14 cellular contexts compared by ENCODE assay signal in genomic region chr10:125768217-125768616, GRCh38. TPM values are rescaled to one million over a fixed set of nuclear protein-coding genes. Genes with fewer than 3 reads are reported as not detected.
DNase-seq lines count a peak whose midpoint lies in the region; ATAC-seq and TF ChIP-seq lines count a peak whose summit lies in the region.
"Had no signal": no experiment of that assay in that cellular context is flagged by ENCODE, and none has a peak within 500 bp of the region (broad histone marks: within the 10 kb centered on the region; RNA-seq: fewer than 3 reads in every experiment).

No MANE protein-coding gene starts in this region.

- no peaks in the 10 kb centered on the region for H3K4me1 ChIP-seq in smooth muscle cell (ENCODE audit: low read depth)

- no peaks in the 10 kb centered on the region for H3K4me1 Mint-ChIP-seq in natural killer cell
- H3K4me1 Mint-ChIP-seq: activated B cell treated with CpG ODN at 0.5 μM for 24 hours had no signal

- no peak for TF ChIP-seq CTCF in fibroblast of the aortic adventitia (IDR thresholded peaks at IDR 0.05; ENCODE audit: insufficient read depth, low read length)
- no peak for TF ChIP-seq CTCF in omental fat pad (IDR thresholded peaks at IDR 0.05)
- TF ChIP-seq CTCF in natural killer cell (IDR thresholded peaks at IDR 0.05), result no peak
- TF ChIP-seq CTCF in smooth muscle cell (IDR thresholded peaks at IDR 0.05; ENCODE audit: borderline replicate concordance, insufficient read depth, poor library complexity, severe bottlenecking), result no peak

- no peak overlapping the region for H3K4me2 ChIP-seq in smooth muscle cell

- H3K4me3 ChIP-seq in fibroblast of the aortic adventitia (ENCODE audit: low read depth, low read length) (no peak overlapping the region), MG63 (no peak overlapping the region), smooth muscle cell (no peak overlapping the region)
- H3K4me3 ChIP-seq: Peyer's patch had no signal

- no peak overlapping the region for H3K27ac Mint-ChIP-seq in natural killer cell
- H3K27ac Mint-ChIP-seq: activated B cell treated with CpG ODN at 0.5 μM for 24 hours; activated naive CD4-positive, alpha-beta T cell treated with anti-CD3 and anti-CD28 coated beads for 36 hours had no signal

- H3K36me3 Mint-ChIP-seq in natural killer cell, result no peaks in the 10 kb centered on the region

- H3K4me3 Mint-ChIP-seq in natural killer cell, result no peak overlapping the region
- H3K4me3 Mint-ChIP-seq: activated B cell treated with CpG ODN at 0.5 μM for 24 hours; activated naive CD4-positive, alpha-beta T cell treated with anti-CD3 and anti-CD28 coated beads for 36 hours had no signal

- H3K27me3 Mint-ChIP-seq in natural killer cell (ENCODE audit: low read depth in 2 of 2), result no peaks in the 10 kb centered on the region
- H3K27me3 Mint-ChIP-seq: activated B cell treated with CpG ODN at 0.5 μM for 24 hours had no signal

- H3K79me2 ChIP-seq in smooth muscle cell (ENCODE audit: low read depth), result no peaks in the 10 kb centered on the region

- H3K36me3 ChIP-seq in MG63 (peaks cover 28% of the 10 kb centered on the region), smooth muscle cell (ENCODE audit: low read depth) (peaks cover 19% of the 10 kb centered on the region)

- H3K27ac ChIP-seq in smooth muscle cell (ENCODE audit: low read depth), result no peak overlapping the region

- WGBS in smooth muscle cell (ENCODE audit: low lambda C conversion rate), result 80% methylated on average over 3 of the region's 3 CpGs

- H3K9me3 ChIP-seq in MG63 (no peaks in the 10 kb centered on the region), smooth muscle cell (replicated peaks; ENCODE audit: low read depth) (no peaks in the 10 kb centered on the region)
- H3K9me3 ChIP-seq: Peyer's patch had no signal

- no peaks in the 10 kb centered on the region for H3K27me3 ChIP-seq in MG63
- H3K27me3 ChIP-seq in smooth muscle cell (ENCODE audit: low read depth), result no peaks in the 10 kb centered on the region
- H3K27me3 ChIP-seq: Peyer's patch had no signal

- no peaks in the 10 kb centered on the region for H4K20me1 ChIP-seq in smooth muscle cell (ENCODE audit: low read depth)

- DNase-seq in DMS79 (lab: John Stamatoyannopoulos, UW), result peak; percentile 28
- DNase-seq in NCI-H748 treated with DMSO at 0.1 percent for 48 hours (lab: John Stamatoyannopoulos, UW), result peak; percentile 0
- DNase-seq in fibroblast of the aortic adventitia (ENCODE audit: low read depth), result peak; percentile 46
- DNase-seq in omental fat pad (ENCODE audit: low spot score), result no peak
- no peak for DNase-seq in MG63
- DNase-seq in natural killer cell, result no peak
- no peak for DNase-seq in activated CD4-positive, alpha-beta T cell treated with anti-CD3 and anti-CD28 coated beads, Interleukin-2, amount 50 U/mL, for 48 hours
- no peak for DNase-seq in smooth muscle cell (lab: John Stamatoyannopoulos, UW; ENCODE audit: unreplicated experiment)
- DNase-seq: activated B cell treated with CpG ODN at 0.5 μM for 24 hours; activated naive CD4-positive, alpha-beta T cell treated with anti-CD3 and anti-CD28 coated beads for 36 hours; Peyer's patch had no signal

- no peaks in the 10 kb centered on the region for H3F3A ChIP-seq in smooth muscle cell (ENCODE audit: low read depth)

- intact Hi-C loops in natural killer cell (cut with micrococcal nuclease), result no loop called here

- ATAC-seq in omental fat pad (ENCODE audit: low FRiP score), result peak; percentile 33
- ATAC-seq in natural killer cell, result no peak
- ATAC-seq: esophagus mucosa had no signal

- H3K9ac ChIP-seq in smooth muscle cell (ENCODE audit: low read depth), result no peak overlapping the region

- no peaks in the 10 kb centered on the region for H3K9me3 Mint-ChIP-seq in natural killer cell
- H3K9me3 Mint-ChIP-seq: activated B cell treated with CpG ODN at 0.5 μM for 24 hours; activated naive CD4-positive, alpha-beta T cell treated with anti-CD3 and anti-CD28 coated beads for 36 hours had no signal

- no peak overlapping the region for H2AFZ ChIP-seq in smooth muscle cell (ENCODE audit: low read depth)

RNA-seq across cellular contexts. Expression of gene MMP21, which starts 7.4 kb away (rescaled TPM):
- 0.09 TPM in 1 of 2 replicates, not detected in the other for total RNA-seq in fibroblast of the aortic adventitia (ENCODE audit: low replicate concordance)
- total RNA-seq in omental fat pad, result not detected
- total RNA-seq in MG63 (2014; rRNA removed; shearing (Covaris generic); ENCODE audit: low replicate concordance), result not detected in 2 replicates
- under 1 TPM; 0.32 to 0.85 (median 0.35) TPM for total RNA-seq in natural killer cell
- not detected in 2 replicates for total RNA-seq in smooth muscle cell
- polyA plus RNA-seq in smooth muscle cell, result not detected in 2 replicates
- total RNA-seq: activated naive CD4-positive, alpha-beta T cell treated with anti-CD3 and anti-CD28 coated beads for 36 hours; Daoy had no signal
- polyA plus RNA-seq: neural cell had no signal

RNA-seq across cellular contexts. Expression of gene EDRF1, which starts 48.7 kb away (rescaled TPM):
- total RNA-seq in fibroblast of the aortic adventitia (ENCODE audit: low replicate concordance) (15.7 and 27.2 TPM in 2 replicates), omental fat pad (10 to 100 TPM; 10.9 to 26.3 (median 22.1) TPM), natural killer cell (10 to 100 TPM; 40.6 to 66.2 (median 57.5) TPM), smooth muscle cell (20.9 and 22.0 TPM in 2 replicates)
- total RNA-seq in MG63 (2014; rRNA removed; shearing (Covaris generic); ENCODE audit: low replicate concordance), result 13.6 and 16.7 TPM in 2 replicates
- 8.5 and 13.2 TPM in 2 replicates for polyA plus RNA-seq in smooth muscle cell

RNA-seq across cellular contexts. Expression of gene UROS, which starts 54.8 kb away (rescaled TPM):
- total RNA-seq in fibroblast of the aortic adventitia (ENCODE audit: low replicate concordance) (74.7 and 131 TPM in 2 replicates), omental fat pad (10 to 100 TPM; 30.6 to 39.8 (median 39.3) TPM), natural killer cell (10 to 100 TPM; 29.1 to 42.5 (median 35.2) TPM), smooth muscle cell (43.7 and 61.1 TPM in 2 replicates)
- 78.8 and 87.2 TPM in 2 replicates for total RNA-seq in MG63 (2014; rRNA removed; shearing (Covaris generic); ENCODE audit: low replicate concordance)
- 77.5 and 86.7 TPM in 2 replicates for polyA plus RNA-seq in smooth muscle cell

RNA-seq across cellular contexts. Expression of gene BCCIP, which starts 55.1 kb away (rescaled TPM):
- total RNA-seq in fibroblast of the aortic adventitia (ENCODE audit: low replicate concordance) (44.9 and 48.1 TPM in 2 replicates), omental fat pad (10 to 100 TPM; 39.6 to 93.8 (median 44.9) TPM), natural killer cell (10 to 100 TPM; 39.3 to 48.2 (median 41.3) TPM), smooth muscle cell (61.8 and 87.5 TPM in 2 replicates)
- total RNA-seq in MG63 (2014; rRNA removed; shearing (Covaris generic); ENCODE audit: low replicate concordance), result 89.8 and 184 TPM in 2 replicates
- 55.3 and 56.6 TPM in 2 replicates for polyA plus RNA-seq in smooth muscle cell

Comparison
In these comparisons a context has a peak if more than half of its experiments do, and no peak if none do; other contexts are left out.
1. DNase-seq: peak in DMS79 (single experiment), NCI-H748 treated with DMSO at 0.1 percent for 48 hours (single experiment) and fibroblast of the aortic adventitia (single experiment); none in omental fat pad (single experiment), MG63 (single experiment), natural killer cell (single experiment), activated CD4-positive, alpha-beta T cell treated with anti-CD3 and anti-CD28 coated beads, Interleukin-2, amount 50 U/mL, for 48 hours (0 of 2) and smooth muscle cell (single experiment).